ENCODE assay signal across 26 cellular contexts in the genomic region with DNA sequence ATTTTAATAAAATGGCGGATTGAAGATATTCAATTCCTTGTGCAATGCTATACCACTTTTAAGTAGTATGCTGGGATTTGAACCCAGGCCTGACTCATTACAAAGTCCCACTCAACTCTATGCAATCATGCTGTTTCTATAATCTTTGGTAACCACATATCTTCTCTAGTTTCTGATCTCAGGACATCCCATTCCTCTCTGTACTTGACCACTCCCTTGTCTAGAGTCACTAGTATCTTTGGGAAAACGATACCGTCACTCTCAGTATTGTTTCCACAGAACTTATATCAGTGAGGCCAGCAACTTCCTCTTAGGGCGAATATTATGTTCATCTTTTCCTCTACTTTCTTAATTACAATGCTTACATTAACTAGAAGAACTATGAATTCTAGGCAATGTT.
"Had no signal": no experiment of that assay in that cellular context is flagged by ENCODE, and none has a peak within 500 bp of the region (broad histone marks: within the 10 kb centered on the region; RNA-seq: fewer than 3 reads in every experiment).

No MANE protein-coding gene starts in this region.

- FAIRE-seq: islet of Langerhans, kidney, pancreas had no signal

- DNase-seq: immature natural killer cell; kidney; left colon; left lung; lower lobe of right lung; mammary epithelial cell; mesenchymal stem cell; naive thymus-derived CD8-positive, alpha-beta T cell; nucleus accumbens; pancreas; posterior cingulate gyrus; retina; right cardiac atrium; stimulated activated CD4-positive, alpha-beta T cell treated with anti-CD3 and anti-CD28 coated beads, Interleukin-12 subunit alpha, Interleukin-12 subunit beta, amount 100 ng/mL, for 4 hours; stimulated activated CD4-positive, alpha-beta T cell treated with anti-CD3 and anti-CD28 coated beads, Interleukin-15, amount 100 ng/mL, for 24 hours; stimulated activated CD4-positive, alpha-beta T cell treated with anti-CD3 and anti-CD28 coated beads, Interleukin-2, amount 100 ng/mL, for 24 hours; stimulated activated CD4-positive, alpha-beta T cell treated with anti-CD3 and anti-CD28 coated beads, Interleukin-4, amount 100 ng/mL, for 1 hour; stimulated activated naive B cell treated with anti-CD40 and anti-IgM and Interleukin-4, amounts not matched to agents 10 μg/mL and 1 μg/mL and 100 μg/mL, for 72 hours; stimulated activated naive CD8-positive, alpha-beta T cell treated with anti-CD3 and anti-CD28 coated beads, Interleukin-15, Interleukin-2, amounts not matched to agents 100 U/mL and 50 U/mL, for 24 hours; stomach; testis; thyroid gland; trophoblast cell; uterus had no signal

- ATAC-seq: left colon; left lung; lower lobe of right lung; naive thymus-derived CD8-positive, alpha-beta T cell; pancreas; sciatic nerve; stimulated activated naive B cell treated with anti-CD40 and anti-IgM and Interleukin-4, amounts not matched to agents 10 μg/mL and 1 μg/mL and 100 μg/mL, for 72 hours; stimulated activated naive CD8-positive, alpha-beta T cell treated with anti-CD3 and anti-CD28 coated beads, Interleukin-15, Interleukin-2, amounts not matched to agents 100 U/mL and 50 U/mL, for 24 hours had no signal
